In genomic region chr2:219090436-219090835, GRCh38 we compare ENCODE assay signal across 1 cellular context.
TF ChIP-seq lines count a peak whose summit lies in the region.

No MANE protein-coding gene starts in this region.

TF ChIP-seq in HepG2, 621 proteins besides CTCF, POLR2A, EP300 and RAD21:
- TF ChIP-seq HNF1A (IDR thresholded peaks at IDR 0.05; ENCODE audit: low read depth) (0 out of 2 replicates have a peak, but pooled peaks have one; percentile 14), HNF1A (CRISPR knock-in tag; IDR thresholded peaks at IDR 0.05; ENCODE audit: borderline replicate concordance) (no peak), ZNF552 (CRISPR knock-in tag; IDR thresholded peaks at IDR 0.05; ENCODE audit: borderline replicate concordance) (no peak)
